Comparison of ENCODE assay signal across 8 cellular contexts in the genomic region with DNA sequence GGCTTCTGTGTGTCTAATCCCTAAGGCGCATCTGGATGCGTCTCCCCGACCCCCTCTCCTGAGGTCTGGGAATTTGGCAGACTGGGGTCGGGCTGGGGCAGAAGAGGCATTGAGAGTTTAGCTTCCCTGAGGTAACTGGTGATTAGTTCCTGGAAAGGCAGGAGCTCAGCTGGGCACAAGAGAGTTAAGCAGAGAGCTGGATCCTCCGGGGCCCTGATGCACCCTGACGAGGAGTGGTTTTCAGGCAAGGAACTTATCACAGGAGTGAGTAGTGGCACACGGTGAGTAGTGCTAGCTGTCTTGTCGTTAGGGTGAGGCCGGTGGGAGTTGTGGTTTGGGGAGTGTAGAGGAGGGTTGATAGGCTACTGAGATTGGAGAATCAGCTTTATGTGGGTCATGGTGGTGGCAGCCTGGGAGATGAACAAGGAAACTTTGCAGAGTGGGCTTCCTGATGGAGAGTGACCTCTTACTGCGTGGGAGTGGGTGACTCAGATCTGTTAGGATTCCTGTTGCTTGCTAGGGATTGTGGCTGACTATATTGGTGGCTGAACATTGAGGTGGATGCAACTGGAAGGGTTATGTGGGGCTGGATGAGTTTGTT. TPM values are rescaled to one million over a fixed set of nuclear protein-coding genes. Genes with fewer than 3 reads are reported as not detected.
DNase-seq lines count a peak whose midpoint lies in the region; ATAC-seq and TF ChIP-seq lines count a peak whose summit lies in the region.

No MANE protein-coding gene starts in this region.

- DNase-seq in NCI-H226 = peak; percentile 45
- peak; percentile 13 for DNase-seq in activated gamma-delta T cell treated with anti-CD3 and anti-CD28 coated beads, Interleukin-2, amount 50 U/mL, for 16 hours (ENCODE audit: low read depth)
- DNase-seq in glomerular visceral epithelial cell (ENCODE audit: extremely low spot score) = peak; percentile 48
- no peak for DNase-seq in ovary
- no peak for DNase-seq in vagina (ENCODE audit: extremely low spot score in 2 of 2)
- no peak for DNase-seq in T1000 (lab: John Stamatoyannopoulos, UW)

- peak overlapping the region; percentile 73 to 93 (median 89) for H3K4me2 ChIP-seq in BLaER1 treated with 17β-estradiol and CSF1 and Interleukin-3, amounts not matched to agents 10 nM and 100 nM

- WGBS in ovary, 3 donors = 1% methylated on average over 10 of the region's 10 CpGs

- peak overlapping the region; percentile 86 to 96 (median 92) for H3K27ac ChIP-seq in BLaER1 treated with 17β-estradiol and CSF1 and Interleukin-3, amounts not matched to agents 10 nM and 100 nM
- H3K27ac ChIP-seq in ovary (peak overlapping the region; percentile 75 to 86), vagina (peak overlapping the region; percentile 92)

- H3K4me1 ChIP-seq in BLaER1 treated with 17β-estradiol and CSF1 and Interleukin-3, amounts not matched to agents 10 nM and 100 nM = peaks cover 23 to 32% (median 26%) of the 10 kb centered on the region in 10 experiments
- H3K4me1 ChIP-seq in ovary (ENCODE audit: insufficient read depth) (no peaks in the 10 kb centered on the region), vagina (peaks cover 25% of the 10 kb centered on the region)

- H3K4me3 ChIP-seq in BLaER1 treated with 17β-estradiol and CSF1 and Interleukin-3, amounts not matched to agents 10 nM and 100 nM = peak overlapping the region; percentile 77 to 99 (median 90)
- H3K4me3 ChIP-seq in ovary (peak overlapping the region; percentile 99), vagina (peak overlapping the region; percentile 88 to 91)

- no peaks in the 10 kb centered on the region for H3K9me3 ChIP-seq in BLaER1 treated with 17β-estradiol and CSF1 and Interleukin-3, amounts not matched to agents 10 nM and 100 nM (replicated peaks in 1 of 11)
- no peaks in the 10 kb centered on the region for H3K9me3 ChIP-seq in ovary
- H3K9me3 ChIP-seq in vagina = no peaks in the 10 kb centered on the region

- TF ChIP-seq EP300 in ovary (IDR thresholded peaks at IDR 0.05) = no peak

- H3K27me3 ChIP-seq in BLaER1 treated with 17β-estradiol and CSF1 and Interleukin-3, amounts not matched to agents 10 nM and 100 nM = no peaks in the 10 kb centered on the region
- H3K27me3 ChIP-seq in ovary (no peaks in the 10 kb centered on the region), vagina (no peaks in the 10 kb centered on the region)

- H3K9ac ChIP-seq in BLaER1 treated with 17β-estradiol and CSF1 and Interleukin-3, amounts not matched to agents 10 nM and 100 nM = peak overlapping the region; percentile 92 to 99 (median 96)

- H3K36me3 ChIP-seq in BLaER1 treated with 17β-estradiol and CSF1 and Interleukin-3, amounts not matched to agents 10 nM and 100 nM = peaks cover 25 to 43% (median 33%) of the 10 kb centered on the region in 11 experiments
- H3K36me3 ChIP-seq in ovary (no peaks in the 10 kb centered on the region), vagina (peaks cover 0 to 5% of the 10 kb centered on the region in 2 donors)

- no peak for TF ChIP-seq CTCF in ovary (IDR thresholded peaks at IDR 0.05)
- no peak for TF ChIP-seq CTCF in vagina (IDR thresholded peaks at IDR 0.05)

- peaks cover 0 to 56% (median 47%) of the 10 kb centered on the region in 11 experiments; a peak in 19 of 22 replicates for H4K20me1 ChIP-seq in BLaER1 treated with 17β-estradiol and CSF1 and Interleukin-3, amounts not matched to agents 10 nM and 100 nM

- ATAC-seq in GM21526 (IDR thresholded peaks at IDR 0.05; ENCODE audit: low FRiP score, unreplicated experiment) = peak; percentile 24

- TF ChIP-seq POLR2A in ovary (IDR thresholded peaks at IDR 0.05) = no peak
- TF ChIP-seq POLR2A in vagina (IDR thresholded peaks at IDR 0.05) = no peak

- intact Hi-C loops in ovary (cut with DNase I) = loop anchor here in 2 of 4 donors (10.0 kb wide), 2 partner anchors 85 to 145 kb away; no protein-coding TSS in a partner anchor
- intact Hi-C loops in vagina (cut with DNase I) = no loop called here

RNA-seq across cellular contexts. Expression of a gene that starts 0.9 kb away (rescaled TPM):
- total RNA-seq in ovary = 10 to 100 TPM; 11.7 to 32.5 (median 24.5) TPM
- polyA plus RNA-seq in ovary = 1 to 10 TPM; 5.8 to 7.1 TPM
- total RNA-seq in vagina = 24.3 TPM

RNA-seq across cellular contexts. Expression of a gene that starts 39.6 kb away (rescaled TPM):
- total RNA-seq in ovary = 10 to 100 TPM; 12.9 to 22.5 (median 18.3) TPM
- polyA plus RNA-seq in ovary = 10 to 100 TPM in 1 of 2 donors, 1 to 10 TPM in 1; 9.9 to 20.8 TPM
- 15.0 TPM for total RNA-seq in vagina

Comparison
In these comparisons a context has a peak if more than half of its experiments do, and no peak if none do; other contexts are left out.
1. DNase-seq: peak in NCI-H226 (single experiment), activated gamma-delta T cell treated with anti-CD3 and anti-CD28 coated beads, Interleukin-2, amount 50 U/mL, for 16 hours (single experiment) and glomerular visceral epithelial cell (single experiment); none in ovary (0 of 5), vagina (0 of 2) and T1000 (single experiment).
2. Peak in every context shown above with its lines, with median percentiles within 50 percentile points of each other: H3K27ac ChIP-seq and H3K4me3 ChIP-seq.